8 cellular contexts compared by ENCODE assay signal in genomic region chr17:2090210-2090641, GRCh38. TPM values are rescaled to one million over a fixed set of nuclear protein-coding genes. Genes with fewer than 3 reads are reported as not detected.
DNase-seq lines count a peak whose midpoint lies in the region; ATAC-seq and TF ChIP-seq lines count a peak whose summit lies in the region.

No MANE protein-coding gene starts in this region.

- H4K20me1 ChIP-seq in Loucy (ENCODE audit: insufficient read depth, low read length, poor library complexity, severe bottlenecking) = no peaks in the 10 kb centered on the region

- intact Hi-C loops in CD4-positive, alpha-beta T cell (cut with DNase I, micrococcal nuclease) = no loop called here

- H3K27ac ChIP-seq in CD4-positive, alpha-beta T cell (ENCODE audit: low read depth, low read length) = peak overlapping the region; percentile 58
- peak overlapping the region; percentile 24 for H3K27ac ChIP-seq in caudate nucleus (ENCODE audit: low read depth, low read length)

- POLR2A ChIA-PET in CD4-positive, alpha-beta T cell (lab: Charles Lee) = interaction anchor here (0.5 to 1.7 kb wide), 8 partner anchors 9 to 1609 kb away, joined by 3 to 11 read pairs (median 4); partner anchors contain the start of genes HIC1, SMG6 and SRR

- H3K9me2 ChIP-seq in Loucy (replicated peaks; ENCODE audit: low read depth, low read length) = no peaks in the 10 kb centered on the region

- no peaks in the 10 kb centered on the region for H3K9me3 Mint-ChIP-seq in CD4-positive, alpha-beta T cell
- no peaks in the 10 kb centered on the region for H3K9me3 Mint-ChIP-seq in osteocyte (ENCODE audit: unreplicated experiment)

- H2AFZ ChIP-seq in Loucy (ENCODE audit: low read length) = no peak overlapping the region

- H3K27me3 ChIP-seq in CD4-positive, alpha-beta T cell (ENCODE audit: control insufficient read depth, insufficient read depth, low read length) = no peaks in the 10 kb centered on the region
- no peaks in the 10 kb centered on the region for H3K27me3 ChIP-seq in Loucy (ENCODE audit: insufficient read depth, low read length, poor library complexity, severe bottlenecking)

- H3K4me3 ChIP-seq in Loucy (ENCODE audit: low read length, poor library complexity, severe bottlenecking) = no peak overlapping the region

- ATAC-seq in CD4-positive, alpha-beta T cell (ENCODE audit: poor library complexity) = peak; percentile 54
- ATAC-seq in HG02642 (IDR thresholded peaks at IDR 0.05; ENCODE audit: poor library complexity, unreplicated experiment) (no peak), HG03442 (IDR thresholded peaks at IDR 0.05; ENCODE audit: unreplicated experiment) (no peak)
- ATAC-seq in activated CD4-positive, CD25-positive, alpha-beta regulatory T cell treated with anti-CD3 and anti-CD28 coated beads, Interleukin-2, amount 50 U/mL, for 24 hours = no peak

- no peaks in the 10 kb centered on the region for H3K27me3 Mint-ChIP-seq in CD4-positive, alpha-beta T cell
- H3K27me3 Mint-ChIP-seq in osteocyte (ENCODE audit: unreplicated experiment) = no peaks in the 10 kb centered on the region

- peak overlapping the region; percentile 93 for H3K4me3 Mint-ChIP-seq in CD4-positive, alpha-beta T cell
- no peak overlapping the region for H3K4me3 Mint-ChIP-seq in osteocyte (ENCODE audit: unreplicated experiment)

- H3K27ac Mint-ChIP-seq in CD4-positive, alpha-beta T cell = peak overlapping the region; percentile 81
- peak overlapping the region; percentile 96 for H3K27ac Mint-ChIP-seq in osteocyte (ENCODE audit: unreplicated experiment)

- peak overlapping the region; percentile 70 for H3K4me2 ChIP-seq in Loucy (ENCODE audit: low read depth, low read length, poor library complexity, severe bottlenecking)

- H3K36me3 Mint-ChIP-seq in CD4-positive, alpha-beta T cell (ENCODE audit: low read depth) = peaks cover 35% of the 10 kb centered on the region
- H3K36me3 Mint-ChIP-seq in osteocyte (ENCODE audit: unreplicated experiment) = peaks cover 1% of the 10 kb centered on the region

- no peaks in the 10 kb centered on the region for H3F3A ChIP-seq in Loucy (ENCODE audit: low read depth)

- no peak for TF ChIP-seq CTCF in CD4-positive, alpha-beta T cell (IDR thresholded peaks at IDR 0.05)
- TF ChIP-seq CTCF in Loucy (conservative IDR thresholded peaks at IDR 0.05; ENCODE audit: low read length) (no peak), osteocyte (IDR thresholded peaks at IDR 0.05) (no peak)

- CTCF ChIA-PET in CD4-positive, alpha-beta T cell (lab: Charles Lee) = interaction anchor here (0.9 to 3.8 kb wide), 5 partner anchors 13 to 155 kb away, joined by 3 to 15 read pairs (median 6); partner anchors contain the start of gene HIC1

- peak in 5 of 10 experiments; percentile 12 to 24 (median 14) for DNase-seq in CD4-positive, alpha-beta T cell
- DNase-seq in caudate nucleus (lab: John Stamatoyannopoulos, UW) (no peak), osteocyte (ENCODE audit: extremely low spot score, unreplicated experiment) (no peak), T1000 (lab: John Stamatoyannopoulos, UW) (no peak)

- H3K9ac ChIP-seq in Loucy (ENCODE audit: low read depth, low read length, poor library complexity, severe bottlenecking) = peak overlapping the region; percentile 50

- no peaks in the 10 kb centered on the region for H3K79me2 ChIP-seq in Loucy (ENCODE audit: insufficient read depth, low read length)

- H3K4me1 Mint-ChIP-seq in CD4-positive, alpha-beta T cell (ENCODE audit: low read depth) = peaks cover 50% of the 10 kb centered on the region
- peaks cover 55% of the 10 kb centered on the region for H3K4me1 Mint-ChIP-seq in osteocyte (ENCODE audit: unreplicated experiment)

- no peaks in the 10 kb centered on the region for H3K9me3 ChIP-seq in CD4-positive, alpha-beta T cell (ENCODE audit: control insufficient read depth, low read length)
- no peaks in the 10 kb centered on the region for H3K9me3 ChIP-seq in Loucy (ENCODE audit: insufficient read depth, low read depth, low read length)

- peaks cover 62% of the 10 kb centered on the region for H3K4me1 ChIP-seq in Loucy (ENCODE audit: insufficient read depth, low read length, poor library complexity, severe bottlenecking)

- peaks cover 15% of the 10 kb centered on the region; the same call in 1 of the 2 replicates for H3K36me3 ChIP-seq in Loucy (ENCODE audit: insufficient read depth, low read length)

RNA-seq across cellular contexts. Expression of gene HIC1, which starts 35.3 kb away (rescaled TPM):
- 1 to 10 TPM; 2.4 to 3.0 TPM for total RNA-seq in CD4-positive, alpha-beta T cell
- 3.3 and 3.7 TPM in 2 replicates for total RNA-seq in osteocyte

RNA-seq across cellular contexts. Expression of gene OVCA2, which starts 48.4 kb away (rescaled TPM):
- total RNA-seq in CD4-positive, alpha-beta T cell = 10 to 100 TPM; 34.4 to 35.1 TPM
- 33.2 and 35.9 TPM in 2 replicates for total RNA-seq in osteocyte
